ENCODE assay signal across 1 cellular context in the genomic region with DNA sequence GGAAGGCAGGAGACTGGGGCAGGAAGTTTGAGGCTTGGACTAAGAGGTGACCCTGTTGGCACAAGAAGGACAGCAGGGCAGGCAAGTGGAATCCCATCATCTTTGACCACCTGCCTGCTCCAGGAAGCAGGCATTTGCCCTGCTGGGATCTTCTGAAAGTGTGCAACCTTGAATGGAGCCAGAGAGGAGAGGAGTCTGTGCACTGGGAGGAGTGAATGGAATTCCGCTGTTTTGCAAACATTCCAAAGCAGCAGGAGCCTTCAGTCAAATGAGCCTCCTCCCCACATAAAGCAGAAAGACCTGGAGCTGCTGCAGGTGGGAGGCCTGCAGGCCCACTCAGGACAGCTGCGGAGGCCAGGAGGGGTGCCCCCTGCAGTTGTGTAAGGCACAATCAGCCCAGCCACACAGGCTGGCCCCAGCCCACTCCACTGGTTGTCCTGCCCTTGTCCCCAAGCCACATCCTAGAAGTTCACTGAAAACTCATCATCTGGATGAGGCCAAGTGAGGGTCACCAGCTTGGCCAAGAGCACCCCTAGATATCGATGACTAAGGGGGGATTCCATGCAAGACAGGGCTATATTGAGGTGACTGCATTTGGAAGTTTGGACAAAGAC.
TF ChIP-seq lines count a peak whose summit lies in the region.

No MANE protein-coding gene starts in this region.

TF ChIP-seq in GM23338, 12 proteins besides CTCF, POLR2A, EP300 and RAD21 (continued from another document):
- TF ChIP-seq, protein P1, sequence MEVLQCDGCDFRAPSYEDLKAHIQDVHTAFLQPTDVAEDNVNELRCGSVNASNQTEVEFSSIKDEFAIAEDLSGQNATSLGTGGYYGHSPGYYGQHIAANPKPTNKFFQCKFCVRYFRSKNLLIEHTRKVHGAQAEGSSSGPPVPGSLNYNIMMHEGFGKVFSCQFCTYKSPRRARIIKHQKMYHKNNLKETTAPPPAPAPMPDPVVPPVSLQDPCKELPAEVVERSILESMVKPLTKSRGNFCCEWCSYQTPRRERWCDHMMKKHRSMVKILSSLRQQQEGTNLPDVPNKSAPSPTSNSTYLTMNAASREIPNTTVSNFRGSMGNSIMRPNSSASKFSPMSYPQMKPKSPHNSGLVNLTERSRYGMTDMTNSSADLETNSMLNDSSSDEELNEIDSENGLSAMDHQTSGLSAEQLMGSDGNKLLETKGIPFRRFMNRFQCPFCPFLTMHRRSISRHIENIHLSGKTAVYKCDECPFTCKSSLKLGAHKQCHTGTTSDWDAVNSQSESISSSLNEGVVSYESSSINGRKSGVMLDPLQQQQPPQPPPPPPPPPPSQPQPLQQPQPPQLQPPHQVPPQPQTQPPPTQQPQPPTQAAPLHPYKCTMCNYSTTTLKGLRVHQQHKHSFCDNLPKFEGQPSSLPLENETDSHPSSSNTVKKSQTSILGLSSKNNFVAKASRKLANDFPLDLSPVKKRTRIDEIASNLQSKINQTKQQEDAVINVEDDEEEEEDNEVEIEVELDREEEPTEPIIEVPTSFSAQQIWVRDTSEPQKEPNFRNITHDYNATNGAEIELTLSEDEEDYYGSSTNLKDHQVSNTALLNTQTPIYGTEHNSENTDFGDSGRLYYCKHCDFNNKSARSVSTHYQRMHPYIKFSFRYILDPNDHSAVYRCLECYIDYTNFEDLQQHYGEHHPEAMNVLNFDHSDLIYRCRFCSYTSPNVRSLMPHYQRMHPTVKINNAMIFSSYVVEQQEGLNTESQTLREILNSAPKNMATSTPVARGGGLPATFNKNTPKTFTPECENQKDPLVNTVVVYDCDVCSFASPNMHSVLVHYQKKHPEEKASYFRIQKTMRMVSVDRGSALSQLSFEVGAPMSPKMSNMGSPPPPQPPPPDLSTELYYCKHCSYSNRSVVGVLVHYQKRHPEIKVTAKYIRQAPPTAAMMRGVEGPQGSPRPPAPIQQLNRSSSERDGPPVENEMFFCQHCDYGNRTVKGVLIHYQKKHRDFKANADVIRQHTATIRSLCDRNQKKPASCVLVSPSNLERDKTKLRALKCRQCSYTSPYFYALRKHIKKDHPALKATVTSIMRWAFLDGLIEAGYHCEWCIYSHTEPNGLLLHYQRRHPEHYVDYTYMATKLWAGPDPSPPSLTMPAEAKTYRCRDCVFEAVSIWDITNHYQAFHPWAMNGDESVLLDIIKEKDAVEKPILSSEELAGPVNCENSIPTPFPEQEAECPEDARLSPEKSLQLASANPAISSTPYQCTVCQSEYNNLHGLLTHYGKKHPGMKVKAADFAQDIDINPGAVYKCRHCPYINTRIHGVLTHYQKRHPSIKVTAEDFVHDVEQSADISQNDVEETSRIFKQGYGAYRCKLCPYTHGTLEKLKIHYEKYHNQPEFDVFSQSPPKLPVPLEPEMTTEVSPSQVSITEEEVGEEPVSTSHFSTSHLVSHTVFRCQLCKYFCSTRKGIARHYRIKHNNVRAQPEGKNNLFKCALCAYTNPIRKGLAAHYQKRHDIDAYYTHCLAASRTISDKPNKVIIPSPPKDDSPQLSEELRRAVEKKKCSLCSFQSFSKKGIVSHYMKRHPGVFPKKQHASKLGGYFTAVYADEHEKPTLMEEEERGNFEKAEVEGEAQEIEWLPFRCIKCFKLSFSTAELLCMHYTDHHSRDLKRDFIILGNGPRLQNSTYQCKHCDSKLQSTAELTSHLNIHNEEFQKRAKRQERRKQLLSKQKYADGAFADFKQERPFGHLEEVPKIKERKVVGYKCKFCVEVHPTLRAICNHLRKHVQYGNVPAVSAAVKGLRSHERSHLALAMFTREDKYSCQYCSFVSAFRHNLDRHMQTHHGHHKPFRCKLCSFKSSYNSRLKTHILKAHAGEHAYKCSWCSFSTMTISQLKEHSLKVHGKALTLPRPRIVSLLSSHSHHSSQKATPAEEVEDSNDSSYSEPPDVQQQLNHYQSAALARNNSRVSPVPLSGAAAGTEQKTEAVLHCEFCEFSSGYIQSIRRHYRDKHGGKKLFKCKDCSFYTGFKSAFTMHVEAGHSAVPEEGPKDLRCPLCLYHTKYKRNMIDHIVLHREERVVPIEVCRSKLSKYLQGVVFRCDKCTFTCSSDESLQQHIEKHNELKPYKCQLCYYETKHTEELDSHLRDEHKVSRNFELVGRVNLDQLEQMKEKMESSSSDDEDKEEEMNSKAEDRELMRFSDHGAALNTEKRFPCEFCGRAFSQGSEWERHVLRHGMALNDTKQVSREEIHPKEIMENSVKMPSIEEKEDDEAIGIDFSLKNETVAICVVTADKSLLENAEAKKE (CRISPR knock-in tag; IDR thresholded peaks at IDR 0.05), result peak; percentile 98
- no peak for TF ChIP-seq POLR2AphosphoS5 (IDR thresholded peaks at IDR 0.05; ENCODE audit: low read depth)
- no peak for TF ChIP-seq EZH2 (IDR thresholded peaks at IDR 0.05; ENCODE audit: low read depth, unreplicated experiment)
- no peak for TF ChIP-seq CREB1 (CRISPR knock-in tag; IDR thresholded peaks at IDR 0.05; ENCODE audit: low read depth)
- TF ChIP-seq ZNF331 (CRISPR knock-in tag; IDR thresholded peaks at IDR 0.05; ENCODE audit: low read depth), result 0 out of 2 replicates have a peak, but pooled peaks have one; percentile 2
- no peak for TF ChIP-seq JUNB (IDR thresholded peaks at IDR 0.05; ENCODE audit: unreplicated experiment)
- TF ChIP-seq, protein P2, sequence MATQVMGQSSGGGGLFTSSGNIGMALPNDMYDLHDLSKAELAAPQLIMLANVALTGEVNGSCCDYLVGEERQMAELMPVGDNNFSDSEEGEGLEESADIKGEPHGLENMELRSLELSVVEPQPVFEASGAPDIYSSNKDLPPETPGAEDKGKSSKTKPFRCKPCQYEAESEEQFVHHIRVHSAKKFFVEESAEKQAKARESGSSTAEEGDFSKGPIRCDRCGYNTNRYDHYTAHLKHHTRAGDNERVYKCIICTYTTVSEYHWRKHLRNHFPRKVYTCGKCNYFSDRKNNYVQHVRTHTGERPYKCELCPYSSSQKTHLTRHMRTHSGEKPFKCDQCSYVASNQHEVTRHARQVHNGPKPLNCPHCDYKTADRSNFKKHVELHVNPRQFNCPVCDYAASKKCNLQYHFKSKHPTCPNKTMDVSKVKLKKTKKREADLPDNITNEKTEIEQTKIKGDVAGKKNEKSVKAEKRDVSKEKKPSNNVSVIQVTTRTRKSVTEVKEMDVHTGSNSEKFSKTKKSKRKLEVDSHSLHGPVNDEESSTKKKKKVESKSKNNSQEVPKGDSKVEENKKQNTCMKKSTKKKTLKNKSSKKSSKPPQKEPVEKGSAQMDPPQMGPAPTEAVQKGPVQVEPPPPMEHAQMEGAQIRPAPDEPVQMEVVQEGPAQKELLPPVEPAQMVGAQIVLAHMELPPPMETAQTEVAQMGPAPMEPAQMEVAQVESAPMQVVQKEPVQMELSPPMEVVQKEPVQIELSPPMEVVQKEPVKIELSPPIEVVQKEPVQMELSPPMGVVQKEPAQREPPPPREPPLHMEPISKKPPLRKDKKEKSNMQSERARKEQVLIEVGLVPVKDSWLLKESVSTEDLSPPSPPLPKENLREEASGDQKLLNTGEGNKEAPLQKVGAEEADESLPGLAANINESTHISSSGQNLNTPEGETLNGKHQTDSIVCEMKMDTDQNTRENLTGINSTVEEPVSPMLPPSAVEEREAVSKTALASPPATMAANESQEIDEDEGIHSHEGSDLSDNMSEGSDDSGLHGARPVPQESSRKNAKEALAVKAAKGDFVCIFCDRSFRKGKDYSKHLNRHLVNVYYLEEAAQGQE (IDR thresholded peaks at IDR 0.05; ENCODE audit: unreplicated experiment), result no peak
- TF ChIP-seq STAT1 (IDR thresholded peaks at IDR 0.05; ENCODE audit: unreplicated experiment), result no peak
